12 cellular contexts compared by ENCODE assay signal in the genomic region with DNA sequence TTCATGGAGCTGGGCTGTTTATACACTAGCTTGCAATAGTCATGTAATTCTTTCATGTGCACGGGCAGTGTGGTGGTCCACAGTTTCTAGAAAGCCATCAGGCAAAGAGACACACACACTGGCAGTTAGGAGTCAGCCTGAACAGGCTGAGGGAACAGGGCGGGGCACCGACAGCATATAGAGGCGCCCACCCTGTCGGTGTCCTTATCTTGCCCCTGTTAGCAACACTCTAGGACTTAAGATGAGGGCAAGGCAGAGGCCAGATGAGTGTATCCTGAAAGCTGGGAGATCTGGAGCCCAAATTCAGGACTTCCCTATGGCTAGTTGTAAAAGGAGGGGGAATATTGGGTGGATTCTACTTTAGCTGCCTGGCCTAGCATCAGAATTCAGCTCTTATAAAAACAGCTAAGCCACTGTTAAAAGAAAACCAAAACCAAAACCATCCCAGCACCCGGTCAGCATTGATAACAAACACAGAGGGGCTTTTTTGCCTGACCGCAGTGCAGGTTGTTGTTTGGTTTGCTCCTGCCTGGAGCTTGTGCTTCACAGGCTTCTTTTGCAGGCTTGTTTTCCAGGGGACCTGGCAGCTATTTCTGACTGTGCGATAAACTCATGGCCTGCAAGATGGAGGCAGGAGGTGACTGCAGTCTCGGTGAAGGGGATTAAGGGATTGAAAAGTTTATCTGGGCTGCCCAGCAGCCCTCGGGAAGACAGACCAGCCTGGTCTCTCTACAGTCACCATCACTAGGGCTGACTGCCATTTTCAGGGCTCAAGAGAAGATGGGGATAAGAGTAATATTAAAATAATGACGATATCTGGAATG.
DNase-seq lines count a peak whose midpoint lies in the region; ATAC-seq and TF ChIP-seq lines count a peak whose summit lies in the region.
"Had no signal": no experiment of that assay in that cellular context is flagged by ENCODE, and none has a peak within 500 bp of the region (broad histone marks: within the 10 kb centered on the region; RNA-seq: fewer than 3 reads in every experiment).

No MANE protein-coding gene starts in this region.

- peaks cover 0 to 10% (median 3%) of the 10 kb centered on the region in 4 donors for H3K4me1 ChIP-seq in sigmoid colon
- H3K4me1 ChIP-seq: A549, adrenal gland had no signal

- peaks cover 4% of the 10 kb centered on the region for H3K9me3 Mint-ChIP-seq in activated CD4-positive, alpha-beta T cell treated with anti-CD3 and anti-CD28 coated beads for 36 hours (ENCODE audit: low read depth)
- peaks cover 0 to 3% (median 0%) of the 10 kb centered on the region in 3 donors for H3K9me3 Mint-ChIP-seq in T-cell

- no peak overlapping the region for H3K4me3 Mint-ChIP-seq in activated CD4-positive, alpha-beta T cell treated with anti-CD3 and anti-CD28 coated beads for 36 hours
- peak overlapping the region in 2 of 3 donors; percentile 14 to 50 for H3K4me3 Mint-ChIP-seq in T-cell

- no peaks in the 10 kb centered on the region for H3K36me3 ChIP-seq in sigmoid colon
- H3K36me3 ChIP-seq: adrenal gland, gastroesophageal sphincter had no signal

- H3K9me3 ChIP-seq in sigmoid colon, result no peaks in the 10 kb centered on the region
- H3K9me3 ChIP-seq: A549, gastroesophageal sphincter had no signal

- no peak overlapping the region for H3K27ac ChIP-seq in sigmoid colon
- H3K27ac ChIP-seq: A549, adrenal gland, gastroesophageal sphincter had no signal

- POLR2A ChIA-PET in activated CD4-positive, alpha-beta T cell treated with anti-CD3 and anti-CD28 coated beads for 36 hours (lab: Charles Lee), result interaction anchor here (0.8 to 1.2 kb wide), 2 partner anchors 12 to 47 kb away, joined by 3 to 4 read pairs; no protein-coding TSS in a partner anchor
- POLR2A ChIA-PET in T-cell (lab: Charles Lee), result no interaction called here

- H3K36me3 Mint-ChIP-seq in activated CD4-positive, alpha-beta T cell treated with anti-CD3 and anti-CD28 coated beads for 36 hours (ENCODE audit: low read depth), result no peaks in the 10 kb centered on the region
- no peaks in the 10 kb centered on the region for H3K36me3 Mint-ChIP-seq in T-cell

- intact Hi-C loops in activated CD4-positive, alpha-beta T cell treated with anti-CD3 and anti-CD28 coated beads for 36 hours (cut with DNase I, micrococcal nuclease), result loop anchor here (2.0 to 10.0 kb wide), 3 partner anchors 177 to 275 kb away; no protein-coding TSS in a partner anchor
- intact Hi-C loops in sigmoid colon (cut with DNase I), result no loop called here

- no peak overlapping the region for H3K4me3 ChIP-seq in sigmoid colon
- H3K4me3 ChIP-seq: A549, adrenal gland, gastroesophageal sphincter had no signal

- peaks cover 44% of the 10 kb centered on the region for H3K4me1 Mint-ChIP-seq in activated CD4-positive, alpha-beta T cell treated with anti-CD3 and anti-CD28 coated beads for 36 hours
- peaks cover 13 to 37% (median 16%) of the 10 kb centered on the region in 3 donors for H3K4me1 Mint-ChIP-seq in T-cell

- no peaks in the 10 kb centered on the region for H3K27me3 Mint-ChIP-seq in activated CD4-positive, alpha-beta T cell treated with anti-CD3 and anti-CD28 coated beads for 36 hours
- peaks cover 3 to 9% of the 10 kb centered on the region in 2 donors for H3K27me3 Mint-ChIP-seq in T-cell

- no peaks in the 10 kb centered on the region for H3K27me3 ChIP-seq in sigmoid colon
- H3K27me3 ChIP-seq: gastroesophageal sphincter had no signal

- no peak for TF ChIP-seq POLR2A in sigmoid colon (IDR thresholded peaks at IDR 0.05)

- CTCF ChIA-PET in activated CD4-positive, alpha-beta T cell treated with anti-CD3 and anti-CD28 coated beads for 36 hours (lab: Charles Lee), result interaction anchor here (1.1 kb wide), 1 partner anchor 55 kb away, joined by 3 read pairs; no protein-coding TSS in a partner anchor
- CTCF ChIA-PET in T-cell (lab: Charles Lee), result no interaction called here

- H3K27ac Mint-ChIP-seq in activated CD4-positive, alpha-beta T cell treated with anti-CD3 and anti-CD28 coated beads for 36 hours, result peak overlapping the region; percentile 89
- H3K27ac Mint-ChIP-seq in T-cell, result peak overlapping the region; percentile 83 to 84

- peak; percentile 44 for DNase-seq in activated CD4-positive, alpha-beta T cell treated with anti-CD3 and anti-CD28 coated beads for 36 hours
- no peak for DNase-seq in activated CD4-positive, alpha-beta T cell treated with anti-CD3 and anti-CD28 coated beads for 4 hours
- DNase-seq in T-cell (peak in 7 of 34 experiments; percentile 0 to 6 (median 2)), sigmoid colon (peak; percentile 38), SK-N-DZ (ENCODE audit: low spot score) (no peak), SIG-M5 (lab: John Stamatoyannopoulos, UW) (no peak)
- DNase-seq: adrenal gland, IMR-90 had no signal

- no peak for TF ChIP-seq EP300 in sigmoid colon (IDR thresholded peaks at IDR 0.05)

- no peak for TF ChIP-seq CTCF in sigmoid colon (IDR thresholded peaks at IDR 0.05)

- 60 to 61% methylated on average over 11 of the region's 11 CpGs for WGBS in sigmoid colon, 2 donors

- peak; percentile 20 for ATAC-seq in activated CD4-positive, alpha-beta T cell treated with anti-CD3 and anti-CD28 coated beads for 36 hours
- ATAC-seq in HG02588 (IDR thresholded peaks at IDR 0.05; ENCODE audit: unreplicated experiment) (peak; percentile 84), T-cell (replicated peaks in 1 of 4) (peak in 2 of 4 experiments; percentile 19 to 47), HG03457 (IDR thresholded peaks at IDR 0.05; ENCODE audit: unreplicated experiment) (no peak)
- ATAC-seq: A549, gastroesophageal sphincter had no signal

Comparison
In these comparisons a context has a peak if more than half of its experiments do, and no peak if none do; other contexts are left out.
1. DNase-seq: peak in activated CD4-positive, alpha-beta T cell treated with anti-CD3 and anti-CD28 coated beads for 36 hours (single experiment) and sigmoid colon (single experiment); none in activated CD4-positive, alpha-beta T cell treated with anti-CD3 and anti-CD28 coated beads for 4 hours (0 of 2), SK-N-DZ (single experiment) and SIG-M5 (single experiment).